In genomic region chr6:43668151-43669028, GRCh38 we compare ENCODE assay signal across 7 cellular contexts. TPM values are rescaled to one million over a fixed set of nuclear protein-coding genes. Genes with fewer than 3 reads are reported as not detected.
DNase-seq lines count a peak whose midpoint lies in the region; ATAC-seq and TF ChIP-seq lines count a peak whose summit lies in the region.

No MANE protein-coding gene starts in this region.

- TF ChIP-seq POLR2A in GM18505 (IDR thresholded peaks at IDR 0.05; ENCODE audit: borderline replicate concordance, extremely low read depth, insufficient read depth, insufficient read length) (peak; percentile 60), gastroesophageal sphincter (IDR thresholded peaks at IDR 0.05) (no peak), ovary (IDR thresholded peaks at IDR 0.05) (no peak)

- no peak overlapping the region for H2AFZ ChIP-seq in OCI-LY1 (ENCODE audit: low read length)

- H3K79me2 ChIP-seq in OCI-LY1 (ENCODE audit: insufficient read depth, low read length) = no peaks in the 10 kb centered on the region

- no peaks in the 10 kb centered on the region for H3F3A ChIP-seq in OCI-LY1 (ENCODE audit: insufficient read depth, low read length)

- H3K4me3 ChIP-seq in OCI-LY1 (ENCODE audit: low read depth, low read length, poor library complexity, severe bottlenecking) = no peak overlapping the region
- no peak overlapping the region for H3K4me3 ChIP-seq in gastroesophageal sphincter
- H3K4me3 ChIP-seq in ovary = no peak overlapping the region

- H3K27me3 ChIP-seq in OCI-LY1 (ENCODE audit: insufficient read depth, low read length) (no peaks in the 10 kb centered on the region), gastroesophageal sphincter (no peaks in the 10 kb centered on the region), ovary (no peaks in the 10 kb centered on the region)

- ATAC-seq in GM18505 (IDR thresholded peaks at IDR 0.05; ENCODE audit: unreplicated experiment) = peak; percentile 47
- peak; percentile 32 for ATAC-seq in gastroesophageal sphincter
- ATAC-seq in GM18502 (IDR thresholded peaks at IDR 0.05; ENCODE audit: poor library complexity, unreplicated experiment) = no peak

- no peaks in the 10 kb centered on the region for H3K9me2 ChIP-seq in OCI-LY1 (ENCODE audit: low read depth, low read length)

- H3K4me1 ChIP-seq in OCI-LY1 (ENCODE audit: insufficient read depth, low read length, severe bottlenecking) (peaks cover 9% of the 10 kb centered on the region), gastroesophageal sphincter (peaks cover 0 to 64% (median 27%) of the 10 kb centered on the region in 3 donors), ovary (ENCODE audit: insufficient read depth) (peaks cover 9% of the 10 kb centered on the region)

- DNase-seq in HUDEP-2 (lab: John Stamatoyannopoulos, UW; ENCODE audit: unreplicated experiment in 76 of 76) (peak in 74 of 76 experiments; percentile 41 to 90 (median 77)), ovary (peak in 4 of 5 donors; percentile 38 to 66 (median 44))
- DNase-seq in activated T-helper 9 cell treated with anti-CD3 and anti-CD28 coated beads, Interleukin-2, amount 50 U/mL, for 16 hours (ENCODE audit: low read depth) = peak; percentile 15

- no peak overlapping the region; the same call in 1 of the 2 replicates for H3K4me2 ChIP-seq in OCI-LY1 (ENCODE audit: low read length)

- no peak overlapping the region for H3K27ac ChIP-seq in OCI-LY1 (ENCODE audit: low read depth, low read length, poor library complexity, severe bottlenecking)
- H3K27ac ChIP-seq in gastroesophageal sphincter = peak overlapping the region in 3 of 4 donors; percentile 43 to 54 (median 48)
- H3K27ac ChIP-seq in ovary = peak overlapping the region; percentile 16 to 22

- TF ChIP-seq EP300 in gastroesophageal sphincter (IDR thresholded peaks at IDR 0.05) (no peak), ovary (IDR thresholded peaks at IDR 0.05) (no peak)

- intact Hi-C loops in ovary (cut with DNase I) = loop anchor here (2.0 to 10.0 kb wide), 6 partner anchors 89 to 410 kb away; partner anchors contain the start of gene VEGFA (in 2 of the 4)

- H3K36me3 ChIP-seq in OCI-LY1 (ENCODE audit: insufficient read depth, low read length) = peaks cover 25% of the 10 kb centered on the region
- H3K36me3 ChIP-seq in gastroesophageal sphincter = peaks cover 0 to 32% of the 10 kb centered on the region in 2 donors
- H3K36me3 ChIP-seq in ovary = no peaks in the 10 kb centered on the region

- no peaks in the 10 kb centered on the region for H4K20me1 ChIP-seq in OCI-LY1 (ENCODE audit: insufficient read depth, low read length)

- WGBS in gastroesophageal sphincter (ENCODE audit: low coverage in 1 of 2), 2 donors = 4% methylated on average over 4 of the region's 17 CpGs; no CpG with 5 or more reads in 1 of the 2 donors
- 14 to 19% (median 17%) methylated on average over 17 of the region's 17 CpGs for WGBS in ovary, 3 donors

- TF ChIP-seq CTCF in OCI-LY1 (IDR thresholded peaks at IDR 0.05; ENCODE audit: low read length) = peak; percentile 91
- peak in 3 of 4 experiments; percentile 27 to 63 (median 37) for TF ChIP-seq CTCF in gastroesophageal sphincter (IDR thresholded peaks at IDR 0.05)
- TF ChIP-seq CTCF in ovary (IDR thresholded peaks at IDR 0.05) = peak; percentile 8 to 29 (median 26)

- no peak overlapping the region for H3K9ac ChIP-seq in OCI-LY1 (ENCODE audit: low read length)

- H3K9me3 ChIP-seq in OCI-LY1 (ENCODE audit: low read length) = no peaks in the 10 kb centered on the region
- no peaks in the 10 kb centered on the region for H3K9me3 ChIP-seq in gastroesophageal sphincter
- no peaks in the 10 kb centered on the region for H3K9me3 ChIP-seq in ovary

RNA-seq across cellular contexts. Expression of gene MRPS18A, which starts 19.2 kb away (rescaled TPM):
- total RNA-seq in gastroesophageal sphincter (10 to 100 TPM; 36.3 to 47.3 (median 38.6) TPM), ovary (10 to 100 TPM; 21.9 to 44.1 (median 25.9) TPM)
- polyA plus RNA-seq in ovary = 10 to 100 TPM; 35.1 to 45.0 TPM

RNA-seq across cellular contexts. Expression of gene RSPH9, which starts 23.6 kb away (rescaled TPM):
- total RNA-seq in gastroesophageal sphincter (under 1 TPM in 1 of 4 donors, not detected in 3; 0.16 TPM), ovary (1 to 10 TPM in 1 of 7 donors, under 1 TPM in 5, not detected in 1; 0.20 to 4.7 (median 0.44) TPM)
- under 1 TPM; 0.25 to 0.70 TPM for polyA plus RNA-seq in ovary

RNA-seq across cellular contexts. Expression of gene MAD2L1BP, which starts 32.8 kb away (rescaled TPM):
- total RNA-seq in gastroesophageal sphincter = 10 to 100 TPM; 15.6 to 36.6 (median 23.0) TPM
- 10 to 100 TPM; 11.9 to 28.4 (median 16.8) TPM for total RNA-seq in ovary
- 10 to 100 TPM; 16.0 to 23.9 TPM for polyA plus RNA-seq in ovary

RNA-seq across cellular contexts. Expression of gene GTPBP2, which starts 39.3 kb away (rescaled TPM):
- total RNA-seq in gastroesophageal sphincter = 10 to 100 TPM; 28.8 to 44.5 (median 31.4) TPM
- 10 to 100 TPM; 24.9 to 60.4 (median 36.5) TPM for total RNA-seq in ovary
- 10 to 100 TPM; 28.8 to 31.9 TPM for polyA plus RNA-seq in ovary

Comparison
In these comparisons a context has a peak if more than half of its experiments do, and no peak if none do; other contexts are left out.
1. DNase-seq: peak in every context shown above with its lines; median percentile 77 in HUDEP-2; 44 in ovary; 15 in activated T-helper 9 cell treated with anti-CD3 and anti-CD28 coated beads, Interleukin-2, amount 50 U/mL, for 16 hours.
2. CTCF ChIP-seq: peak in every context shown above with its lines; median percentile 91 in OCI-LY1; 37 in gastroesophageal sphincter; 26 in ovary.